Comparison of ENCODE assay signal across 14 cellular contexts in the genomic region with DNA sequence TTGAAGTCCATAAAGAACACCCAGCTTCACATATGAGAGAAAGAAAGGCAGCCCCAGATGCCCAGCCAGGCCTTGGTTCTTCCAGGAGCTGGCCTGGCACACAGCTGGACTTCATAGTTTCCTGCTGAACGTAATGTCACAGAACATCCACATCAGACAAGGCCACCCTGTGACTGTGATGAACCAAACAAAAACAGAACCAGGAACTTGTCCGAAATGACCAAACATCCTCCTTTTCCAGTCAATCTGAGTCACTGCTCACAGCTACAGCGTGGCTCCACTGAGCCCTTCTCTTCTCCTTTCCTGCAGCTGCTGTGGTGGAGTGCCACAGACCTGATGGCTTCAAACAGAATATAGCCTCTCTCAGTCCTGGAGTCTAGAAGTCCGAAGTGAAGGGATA. TPM values are rescaled to one million over a fixed set of nuclear protein-coding genes. Genes with fewer than 3 reads are reported as not detected.
A peak's percentile ranks its signal among the peaks of the same experiment; 100 is the strongest.
DNase-seq lines count a peak whose midpoint lies in the region; ATAC-seq lines count a peak whose summit lies in the region.
"Had no signal": no experiment of that assay in that cellular context is flagged by ENCODE, and none has a peak within 500 bp of the region (broad histone marks: within the 10 kb centered on the region; RNA-seq: fewer than 3 reads in every experiment).

No MANE protein-coding gene starts in this region.

- H3K27me3 Mint-ChIP-seq in stimulated activated naive B cell treated with anti-CD40 and anti-IgM and Interleukin-4, amounts not matched to agents 10 μg/mL and 1 μg/mL and 100 μg/mL, for 72 hours: peaks cover 0 to 5% of the 10 kb centered on the region in 2 donors

- peaks cover 0 to 3% of the 10 kb centered on the region in 2 donors for H3K9me3 Mint-ChIP-seq in stimulated activated naive B cell treated with anti-CD40 and anti-IgM and Interleukin-4, amounts not matched to agents 10 μg/mL and 1 μg/mL and 100 μg/mL, for 72 hours
- H3K9me3 Mint-ChIP-seq: activated CD4-positive, alpha-beta T cell treated with anti-CD3 and anti-CD28 coated beads, Interleukin-2, amount 10 ng/mL, durations not matched to agents 7 days and 5 days; activated naive CD4-positive, alpha-beta T cell treated with anti-CD3 and anti-CD28 coated beads, Interleukin-2, amount 10 ng/mL, durations not matched to agents 7 days and 5 days; effector memory CD8-positive, alpha-beta T cell; H9 had no signal

- peaks cover 3 to 8% of the 10 kb centered on the region in 2 donors for H3K4me1 Mint-ChIP-seq in stimulated activated naive B cell treated with anti-CD40 and anti-IgM and Interleukin-4, amounts not matched to agents 10 μg/mL and 1 μg/mL and 100 μg/mL, for 72 hours
- H3K4me1 Mint-ChIP-seq: activated CD4-positive, alpha-beta T cell treated with anti-CD3 and anti-CD28 coated beads, Interleukin-2, amount 10 ng/mL, durations not matched to agents 7 days and 5 days; activated naive CD4-positive, alpha-beta T cell treated with anti-CD3 and anti-CD28 coated beads, Interleukin-2, amount 10 ng/mL, durations not matched to agents 7 days and 5 days had no signal

- no peak overlapping the region for H3K4me3 Mint-ChIP-seq in stimulated activated naive B cell treated with anti-CD40 and anti-IgM and Interleukin-4, amounts not matched to agents 10 μg/mL and 1 μg/mL and 100 μg/mL, for 72 hours
- H3K4me3 Mint-ChIP-seq: activated CD4-positive, alpha-beta T cell treated with anti-CD3 and anti-CD28 coated beads, Interleukin-2, amount 10 ng/mL, durations not matched to agents 7 days and 5 days; activated naive CD4-positive, alpha-beta T cell treated with anti-CD3 and anti-CD28 coated beads, Interleukin-2, amount 10 ng/mL, durations not matched to agents 7 days and 5 days; effector memory CD8-positive, alpha-beta T cell; H9 had no signal

- DNase-seq in HT1080 (ENCODE audit: low read depth) (peak; percentile 13), adipocyte (ENCODE audit: low read depth) (peak; percentile 36), left ventricle myocardium superior (no peak), SW480 (ENCODE audit: low spot score) (no peak)
- no peak for DNase-seq in stimulated activated naive B cell treated with anti-CD40 and anti-IgM and Interleukin-4, amounts not matched to agents 10 μg/mL and 1 μg/mL and 100 μg/mL, for 72 hours
- no peak for DNase-seq in activated CD4-positive, alpha-beta T cell treated with anti-CD3 and anti-CD28 coated beads for 4 hours
- DNase-seq in stimulated activated CD8-positive, alpha-beta memory T cell treated with anti-CD3 and anti-CD28 coated beads, Interleukin-4, amount 100 ng/mL, for 48 hours: no peak
- DNase-seq: activated CD4-positive, alpha-beta T cell treated with anti-CD3 and anti-CD28 coated beads, Interleukin-2, amount 10 ng/mL, durations not matched to agents 7 days and 5 days; activated naive CD4-positive, alpha-beta T cell treated with anti-CD3 and anti-CD28 coated beads, Interleukin-2, amount 10 ng/mL, durations not matched to agents 7 days and 5 days; effector memory CD8-positive, alpha-beta T cell; H9; left colon; NCI-H2029 treated with DMSO at 0.1 percent for 48 hours had no signal

- no peaks in the 10 kb centered on the region for H3K36me3 ChIP-seq in adipocyte (ENCODE audit: control insufficient read depth, insufficient read depth, low read length, severe bottlenecking)

- intact Hi-C loops in left ventricle myocardium superior (cut with micrococcal nuclease): no loop called here

- no peaks in the 10 kb centered on the region for H3K9me3 ChIP-seq in adipocyte (ENCODE audit: control insufficient read depth, low read length)

- no peaks in the 10 kb centered on the region for H3K4me1 ChIP-seq in adipocyte (ENCODE audit: control insufficient read depth, insufficient read depth, low read length)

- no peaks in the 10 kb centered on the region for H3K27me3 ChIP-seq in adipocyte (replicated peaks; ENCODE audit: control insufficient read depth, insufficient read depth, low read length)

- peak; percentile 58 for ATAC-seq in left ventricle myocardium superior
- peak; percentile 27 to 47 for ATAC-seq in stimulated activated naive B cell treated with anti-CD40 and anti-IgM and Interleukin-4, amounts not matched to agents 10 μg/mL and 1 μg/mL and 100 μg/mL, for 72 hours (replicated peaks)
- no peak for ATAC-seq in HG03196 (IDR thresholded peaks at IDR 0.05; ENCODE audit: unreplicated experiment)
- ATAC-seq: effector memory CD8-positive, alpha-beta T cell; left colon had no signal

- H3K9ac ChIP-seq in adipocyte (ENCODE audit: low read length): no peak overlapping the region

- no peak overlapping the region for H3K4me3 ChIP-seq in adipocyte (ENCODE audit: low read length)

- H3K36me3 Mint-ChIP-seq in stimulated activated naive B cell treated with anti-CD40 and anti-IgM and Interleukin-4, amounts not matched to agents 10 μg/mL and 1 μg/mL and 100 μg/mL, for 72 hours: no peaks in the 10 kb centered on the region
- H3K36me3 Mint-ChIP-seq: activated naive CD4-positive, alpha-beta T cell treated with anti-CD3 and anti-CD28 coated beads, Interleukin-2, amount 10 ng/mL, durations not matched to agents 7 days and 5 days had no signal

- no peak overlapping the region for H3K27ac Mint-ChIP-seq in stimulated activated naive B cell treated with anti-CD40 and anti-IgM and Interleukin-4, amounts not matched to agents 10 μg/mL and 1 μg/mL and 100 μg/mL, for 72 hours
- H3K27ac Mint-ChIP-seq: activated CD4-positive, alpha-beta T cell treated with anti-CD3 and anti-CD28 coated beads, Interleukin-2, amount 10 ng/mL, durations not matched to agents 7 days and 5 days; activated naive CD4-positive, alpha-beta T cell treated with anti-CD3 and anti-CD28 coated beads, Interleukin-2, amount 10 ng/mL, durations not matched to agents 7 days and 5 days; effector memory CD8-positive, alpha-beta T cell; H9 had no signal

RNA-seq across cellular contexts. Expression of a gene that starts 45.4 kb away (rescaled TPM):
- 9.1 and 9.6 TPM in 2 replicates for total RNA-seq in HT1080 (2014; rRNA removed; shearing (Covaris generic))
- 7.0 and 9.8 TPM in 2 replicates for polyA plus RNA-seq in HT1080 (2015; cell fraction: cytosol; rRNA removed)
- 23.5 and 31.1 TPM in 2 replicates for polyA plus RNA-seq in HT1080 (2015; cell fraction: nucleus; rRNA removed)
- 8.2 TPM for total RNA-seq in left ventricle myocardium superior

Comparison
In these comparisons a context has a peak if more than half of its experiments do, and no peak if none do; other contexts are left out.
1. DNase-seq: peak in HT1080 (single experiment) and adipocyte (single experiment); none in left ventricle myocardium superior (single experiment), stimulated activated naive B cell treated with anti-CD40 and anti-IgM and Interleukin-4, amounts not matched to agents 10 μg/mL and 1 μg/mL and 100 μg/mL, for 72 hours (single experiment), activated CD4-positive, alpha-beta T cell treated with anti-CD3 and anti-CD28 coated beads for 4 hours (0 of 2), SW480 (single experiment) and stimulated activated CD8-positive, alpha-beta memory T cell treated with anti-CD3 and anti-CD28 coated beads, Interleukin-4, amount 100 ng/mL, for 48 hours (single experiment).